1 cellular context compared by ENCODE assay signal in genomic region chr7:84642611-84643010, GRCh38.
TF ChIP-seq lines count a peak whose summit lies in the region.

No MANE protein-coding gene starts in this region.

TF ChIP-seq in SK-N-SH treated with all-trans-retinoic acid at 6 μM for 48 hours, 23 proteins besides CTCF, POLR2A, EP300 and RAD21 (continued from another document):
- TF ChIP-seq POU6F1 (CRISPR knock-in tag; IDR thresholded peaks at IDR 0.05; ENCODE audit: borderline replicate concordance, low read depth) (no peak), CSDC2 (CRISPR knock-in tag; IDR thresholded peaks at IDR 0.05) (no peak), RARB (CRISPR knock-in tag; IDR thresholded peaks at IDR 0.05) (no peak), ARNTL (CRISPR knock-in tag; IDR thresholded peaks at IDR 0.05; ENCODE audit: borderline replicate concordance, low read depth) (no peak), BACH2 (CRISPR knock-in tag; IDR thresholded peaks at IDR 0.05; ENCODE audit: borderline replicate concordance) (no peak), CSRNP3 (CRISPR knock-in tag; IDR thresholded peaks at IDR 0.05) (no peak), ZFP3 (CRISPR knock-in tag; IDR thresholded peaks at IDR 0.05) (no peak), TSHZ2 (CRISPR knock-in tag; IDR thresholded peaks at IDR 0.05) (no peak), ESRRG (CRISPR knock-in tag; IDR thresholded peaks at IDR 0.05) (no peak), ZNF70 (CRISPR knock-in tag; IDR thresholded peaks at IDR 0.05) (no peak), ZFP30 (CRISPR knock-in tag; IDR thresholded peaks at IDR 0.05) (no peak), SNAI2 (CRISPR knock-in tag; IDR thresholded peaks at IDR 0.05) (no peak), PPARA (CRISPR knock-in tag; IDR thresholded peaks at IDR 0.05; ENCODE audit: borderline replicate concordance) (no peak)
